Comparison of ENCODE assay signal across 12 cellular contexts in the genomic region with DNA sequence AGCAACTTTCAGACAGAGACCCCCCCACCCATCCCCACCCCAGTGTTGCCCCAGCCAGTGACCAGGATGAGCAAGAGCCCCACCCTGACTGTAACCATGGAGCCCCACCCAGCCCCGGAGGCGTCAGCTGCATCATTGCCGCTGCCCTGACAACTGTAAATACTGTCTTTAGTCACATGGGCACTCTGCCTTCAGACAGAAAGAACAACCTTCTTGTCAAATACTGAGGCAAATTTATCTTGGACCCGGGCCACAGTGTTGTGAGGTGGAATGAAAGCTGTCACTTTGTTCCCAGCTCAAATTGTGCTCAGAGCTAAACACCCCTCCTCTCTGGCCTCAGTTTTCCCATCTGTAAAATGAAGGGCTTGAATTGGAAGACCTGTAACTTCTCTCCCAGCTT.
DNase-seq lines count a peak whose midpoint lies in the region; ATAC-seq and FAIRE-seq lines count a peak whose summit lies in the region.
"Had no signal": no experiment of that assay in that cellular context is flagged by ENCODE, and none has a peak within 500 bp of the region (broad histone marks: within the 10 kb centered on the region; RNA-seq: fewer than 3 reads in every experiment).

No MANE protein-coding gene starts in this region.

- DNase-seq in activated naive CD4-positive, alpha-beta T cell treated with Interleukin-2 at 50 U/mL for 16 hours = peak; percentile 11
- no peak for DNase-seq in activated naive CD4-positive, alpha-beta T cell (lab: John Stamatoyannopoulos, UW)
- DNase-seq in RCC 7860 (ENCODE audit: low spot score) (peak; percentile 48), fibroblast of peridontal ligament (ENCODE audit: extremely low read depth) (peak; percentile 65), KG1 (lab: John Stamatoyannopoulos, UW) (no peak), islet precursor cell (no peak)
- DNase-seq: activated naive CD4-positive, alpha-beta T cell treated with anti-CD3 and anti-CD28 coated beads, Interleukin-2, amount 10 ng/mL, durations not matched to agents 7 days and 5 days; CD4-positive, CD25-positive, alpha-beta regulatory T cell; sigmoid colon; T-helper 1 cell had no signal

- no peak for FAIRE-seq in RCC 7860 (lab: Jason Lieb, UNC)

- ATAC-seq in HG03520 (IDR thresholded peaks at IDR 0.05; ENCODE audit: unreplicated experiment) = no peak
- ATAC-seq in HG03196 (IDR thresholded peaks at IDR 0.05; ENCODE audit: unreplicated experiment) = no peak

Comparison
In these comparisons a context has a peak if more than half of its experiments do, and no peak if none do; other contexts are left out.
1. DNase-seq: peak in activated naive CD4-positive, alpha-beta T cell treated with Interleukin-2 at 50 U/mL for 16 hours (single experiment), RCC 7860 (single experiment) and fibroblast of peridontal ligament (single experiment); none in activated naive CD4-positive, alpha-beta T cell (0 of 4), KG1 (single experiment) and islet precursor cell (single experiment).